ENCODE assay signal across 8 cellular contexts in the genomic region with DNA sequence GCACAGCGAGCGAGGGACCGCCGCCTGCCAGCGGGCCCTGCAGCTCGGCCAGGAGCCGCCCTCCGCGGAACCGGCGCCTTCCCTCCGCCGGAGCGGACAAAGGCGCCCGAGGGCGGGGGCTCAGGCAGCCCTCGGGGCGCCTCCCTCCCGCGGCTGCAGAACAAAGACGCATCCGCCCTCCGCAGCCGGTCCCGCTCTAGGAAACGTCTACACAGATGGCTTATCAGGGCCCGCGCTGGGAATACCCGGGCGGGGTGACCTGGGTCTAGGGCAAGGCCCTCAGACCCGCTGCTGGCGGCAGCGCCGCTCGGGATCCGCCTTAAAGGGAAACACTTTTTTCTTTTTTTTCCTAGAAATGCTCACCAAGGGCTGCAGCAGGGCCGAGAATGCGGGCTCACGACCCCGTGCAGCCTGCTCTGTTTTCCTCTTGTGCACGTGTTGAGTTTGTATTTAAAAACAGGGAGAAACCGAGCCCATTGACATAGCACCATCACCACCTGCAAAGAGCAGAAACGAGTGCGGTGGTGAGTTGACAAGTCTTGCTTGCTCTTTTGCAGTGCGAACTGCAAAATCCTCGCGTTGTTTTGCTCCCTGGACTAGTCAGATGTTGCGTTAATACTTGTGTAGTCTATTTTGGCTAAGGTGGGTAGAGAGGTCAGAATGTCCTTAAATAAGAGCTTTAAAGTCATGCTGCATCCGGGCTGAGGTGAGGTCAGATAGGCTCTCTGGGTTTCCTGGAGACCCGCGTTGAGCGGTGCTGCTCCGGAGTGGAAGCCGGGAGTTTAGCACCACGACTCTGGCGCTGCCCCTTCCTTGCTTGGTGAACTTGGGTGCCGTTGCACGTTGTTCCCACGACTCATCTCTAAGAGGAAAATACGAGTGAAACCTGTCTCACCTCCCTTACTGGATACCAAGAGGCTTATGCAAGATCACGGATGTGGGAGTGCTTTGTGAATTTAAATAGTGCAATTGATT. TPM values are rescaled to one million over a fixed set of nuclear protein-coding genes. Genes with fewer than 3 reads are reported as not detected.
DNase-seq lines count a peak whose midpoint lies in the region; ATAC-seq and TF ChIP-seq lines count a peak whose summit lies in the region.

No MANE protein-coding gene starts in this region.

- ATAC-seq in GM18861 (IDR thresholded peaks at IDR 0.05; ENCODE audit: unreplicated experiment) (peak; percentile 17), HG03064 (IDR thresholded peaks at IDR 0.05; ENCODE audit: low read depth, unreplicated experiment) (peak; percentile 32)

- DNase-seq in NCI-H2227 (lab: John Stamatoyannopoulos, UW; ENCODE audit: unreplicated experiment) (peak; percentile 62), ecto neural progenitor cell (ENCODE audit: low spot score) (peak; percentile 80), lung microvascular endothelial cell (ENCODE audit: low read depth in 2 of 2) (peak; percentile 86 to 87)
- peak; percentile 56 for DNase-seq in activated CD4-positive, alpha-beta T cell treated with anti-CD3 and anti-CD28 coated beads, Interleukin-2, amount 50 U/mL, for 1 hour
- DNase-seq in stimulated activated CD8-positive, alpha-beta memory T cell treated with anti-CD3 and anti-CD28 coated beads, Interleukin-12 subunit alpha, Interleukin-12 subunit beta, amount 100 ng/mL, for 4 hours (ENCODE audit: low read depth), result peak; percentile 27

- no peak for TF ChIP-seq CTCF in 22Rv1 (IDR thresholded peaks at IDR 0.05)

- H3K27ac ChIP-seq in 22Rv1, result peak overlapping the region; percentile 57

RNA-seq across cellular contexts. Expression of a gene that starts 1.1 kb away (rescaled TPM):
- 121 and 168 TPM in 2 replicates for total RNA-seq in lung microvascular endothelial cell

RNA-seq across cellular contexts. Expression of a gene that starts 41.7 kb away (rescaled TPM):
- total RNA-seq in lung microvascular endothelial cell, result 1.3 and 2.6 TPM in 2 replicates

Comparison
In these comparisons a context has a peak if more than half of its experiments do, and no peak if none do; other contexts are left out.
1. Peak in every context shown above with its lines: DNase-seq, ATAC-seq and H3K27ac ChIP-seq.
2. DNase-seq: peak in every context shown above with its lines; median percentile 86 in lung microvascular endothelial cell; 80 in ecto neural progenitor cell; 62 in NCI-H2227; 56 in activated CD4-positive, alpha-beta T cell treated with anti-CD3 and anti-CD28 coated beads, Interleukin-2, amount 50 U/mL, for 1 hour; 27 in stimulated activated CD8-positive, alpha-beta memory T cell treated with anti-CD3 and anti-CD28 coated beads, Interleukin-12 subunit alpha, Interleukin-12 subunit beta, amount 100 ng/mL, for 4 hours.